In genomic region chr19:36014029-36014924, GRCh38 we compare ENCODE assay signal across 8 cellular contexts. TPM values are rescaled to one million over a fixed set of nuclear protein-coding genes. Genes with fewer than 3 reads are reported as not detected.
DNase-seq lines count a peak whose midpoint lies in the region; ATAC-seq and TF ChIP-seq lines count a peak whose summit lies in the region.

ALKBH6 (minus strand) TSS chr19:36014213; CDS start chr19:36013397, 816 bp downstream.

- H3K27me3 ChIP-seq in BE2C = no peaks in the 10 kb centered on the region
- no peaks in the 10 kb centered on the region for H3K27me3 ChIP-seq in colonic mucosa
- no peaks in the 10 kb centered on the region for H3K27me3 ChIP-seq in layer of hippocampus (ENCODE audit: control insufficient read depth, insufficient read depth, low read length)

- H3K9ac ChIP-seq in colonic mucosa (ENCODE audit: low read depth in 2 of 2, low read length in 2 of 2) = peak within 1 kb of the TSS; percentile 87 to 88

- H3K36me3 ChIP-seq in BE2C (no peaks in the 10 kb centered on the region; the same call in 1 of the 2 replicates), colonic mucosa (no peaks in the 10 kb centered on the region)

- H3K9me3 ChIP-seq in BE2C (no peaks in the 10 kb centered on the region), colonic mucosa (no peaks in the 10 kb centered on the region)

- no peaks in the 10 kb centered on the region; the same call in 1 of the 2 replicates for H3K4me1 ChIP-seq in BE2C
- peaks cover 4% of the 10 kb centered on the region for H3K4me1 ChIP-seq in colonic mucosa

- intact Hi-C loops in colonic mucosa (cut with DNase I) = loop anchor here (10.0 kb wide), 1 partner anchor 101 kb away; the partner anchor contains the start of genes OVOL3, POLR2I and TBCB

- ATAC-seq in HG03460 (IDR thresholded peaks at IDR 0.05; ENCODE audit: unreplicated experiment) = peak; percentile 95

- DNase-seq in BE2C = peak; percentile 100
- DNase-seq in GM19240 (ENCODE audit: insufficient read length, low spot score) = peak; percentile 100
- peak; percentile 100 for DNase-seq in NCI-H526 (lab: John Stamatoyannopoulos, UW)
- DNase-seq in activated CD4-positive, alpha-beta T cell treated with anti-CD3 and anti-CD28 coated beads for 48 hours = peak; percentile 100
- DNase-seq in colonic mucosa = peak; percentile 99
- peak; percentile 98 to 99 for DNase-seq in stimulated activated CD4-positive, alpha-beta T cell treated with anti-CD3 and anti-CD28 coated beads, Interleukin-1b, Interleukin-23, amount 100 ng/mL, for 4 hours (ENCODE audit: low read depth in 2 of 2)

- TF ChIP-seq CTCF in BE2C (IDR thresholded peaks at IDR 0.05; ENCODE audit: low read depth, low read length) (0 out of 2 replicates have a peak, but pooled peaks have one; percentile 8), colonic mucosa (IDR thresholded peaks at IDR 0.05) (no peak)

- peak within 1 kb of the TSS; percentile 86 for H3K4me3 ChIP-seq in BE2C (ENCODE audit: low read depth, low read length)
- H3K4me3 ChIP-seq in colonic mucosa = peak within 1 kb of the TSS; percentile 64

- H3K27ac ChIP-seq in colonic mucosa = peak within 1 kb of the TSS; percentile 19
- H3K27ac ChIP-seq in layer of hippocampus (ENCODE audit: low read depth, low read length) = peak within 1 kb of the TSS; percentile 67

RNA-seq across cellular contexts. Expression of gene ALKBH6, which starts in this region (rescaled TPM):
- polyA plus RNA-seq in BE2C (2012; ENCODE audit: insufficient read depth, insufficient read length, low read depth) = 24.4 TPM
- total RNA-seq in colonic mucosa = 10 to 100 TPM; 17.0 to 26.2 TPM

Comparison
In these comparisons a context has a peak if more than half of its experiments do, and no peak if none do; other contexts are left out.
1. Peak in every context shown above with its lines: DNase-seq, ATAC-seq, H3K4me3 ChIP-seq and H3K27ac ChIP-seq.